Comparison of ENCODE assay signal across 1 cellular context in the genomic region with DNA sequence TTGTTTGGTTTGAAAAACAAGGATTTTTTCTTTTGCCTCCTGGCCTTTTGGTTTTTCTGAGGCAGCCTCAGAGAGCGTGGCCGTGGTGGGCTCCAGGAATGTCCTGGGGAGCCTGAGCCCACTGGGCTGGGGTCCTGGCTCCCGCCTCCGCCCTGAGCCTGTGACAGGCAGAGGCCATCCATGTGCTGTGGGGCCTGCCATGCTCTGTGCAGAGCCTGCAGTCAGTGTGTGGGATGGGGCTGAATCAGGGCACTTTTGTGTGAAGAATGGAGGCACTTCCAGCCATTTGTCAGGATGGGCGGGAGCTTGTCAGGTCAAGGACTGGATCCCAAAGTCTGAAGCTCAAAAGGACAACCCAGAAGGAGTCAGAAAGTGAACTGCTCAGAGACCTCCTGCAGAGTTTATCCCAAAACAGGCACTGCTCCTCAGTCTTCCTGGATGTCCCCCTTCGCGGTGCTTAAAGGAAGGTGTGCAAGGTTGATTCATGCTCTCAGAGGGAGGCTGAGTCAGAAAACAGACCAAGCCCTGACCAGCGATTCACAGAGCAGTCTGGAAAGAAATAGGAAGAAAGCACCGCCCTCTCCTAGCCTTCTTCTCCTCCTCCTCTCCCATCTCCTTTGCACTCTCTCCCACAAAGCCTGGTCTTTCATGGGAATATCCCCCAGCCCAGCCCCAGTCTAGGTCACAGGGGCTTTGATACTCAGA.
TF ChIP-seq lines count a peak whose summit lies in the region.

No MANE protein-coding gene starts in this region.

TF ChIP-seq in HepG2, 621 proteins besides CTCF, POLR2A, EP300 and RAD21:
- TF ChIP-seq AGO2 (optimal IDR thresholded peaks at IDR 0.05; ENCODE audit: low read depth, low read length) (peak; percentile 22), EED (CRISPR knock-in tag; IDR thresholded peaks at IDR 0.05) (no peak)
